Comparison of ENCODE assay signal across 24 cellular contexts in the genomic region with DNA sequence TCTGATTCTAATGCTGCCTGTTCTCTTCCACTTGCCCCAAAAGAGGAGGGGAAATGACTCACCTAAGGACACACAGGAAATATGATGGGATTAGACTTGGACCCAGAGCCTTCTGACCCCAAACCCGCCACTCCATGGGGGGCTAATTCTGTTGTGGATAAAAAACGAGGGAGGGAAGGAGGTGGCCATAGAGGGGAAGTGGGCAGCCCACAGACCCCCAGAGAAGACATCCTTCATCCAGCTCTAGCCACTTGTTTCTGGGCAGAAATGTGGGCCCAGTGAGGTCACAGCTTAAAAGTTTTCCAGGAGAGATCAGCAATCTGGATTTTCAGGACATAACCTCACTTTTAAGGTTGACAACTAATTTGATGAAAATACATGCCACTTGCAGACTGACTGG.
"Had no signal": no experiment of that assay in that cellular context is flagged by ENCODE, and none has a peak within 500 bp of the region (broad histone marks: within the 10 kb centered on the region; RNA-seq: fewer than 3 reads in every experiment).

No MANE protein-coding gene starts in this region.

- H3K4me3 ChIP-seq: dorsolateral prefrontal cortex, gastrocnemius medialis, left lung, lower lobe of right lung, pancreas, right lobe of liver, thoracic aorta, tibial nerve, upper lobe of right lung, vagina had no signal

- H3K36me3 Mint-ChIP-seq: natural killer cell; stimulated activated naive B cell treated with anti-CD40 and anti-IgM and Interleukin-4, amounts not matched to agents 10 μg/mL and 1 μg/mL and 100 μg/mL, for 72 hours had no signal

- H3K9me3 ChIP-seq: gastrocnemius medialis, left lung, lower lobe of right lung, pancreas, right lobe of liver, thoracic aorta, tibial nerve, upper lobe of right lung, vagina had no signal

- H3K4me1 ChIP-seq: left lung, lower lobe of right lung, right lobe of liver, upper lobe of right lung, vagina had no signal

- ATAC-seq: esophagus mucosa; gastrocnemius medialis; left lung; lower lobe of right lung; natural killer cell; right lobe of liver; stimulated activated naive B cell treated with anti-CD40 and anti-IgM and Interleukin-4, amounts not matched to agents 10 μg/mL and 1 μg/mL and 100 μg/mL, for 72 hours; upper lobe of right lung had no signal

- H3K36me3 ChIP-seq: gastrocnemius medialis, left lung, lower lobe of right lung, pancreas, right lobe of liver, thoracic aorta, tibial nerve, upper lobe of right lung, vagina had no signal

- H3K9me3 Mint-ChIP-seq: endodermal cell; natural killer cell; stimulated activated naive B cell treated with anti-CD40 and anti-IgM and Interleukin-4, amounts not matched to agents 10 μg/mL and 1 μg/mL and 100 μg/mL, for 72 hours; stimulated activated naive CD8-positive, alpha-beta T cell treated with anti-CD3 and anti-CD28 coated beads, Interleukin-15, Interleukin-2, amounts not matched to agents 100 ng/mL and 50 ng/mL, for 24 hours had no signal

- H3K27ac Mint-ChIP-seq: endodermal cell; natural killer cell; progenitor cell of endocrine pancreas; stimulated activated naive B cell treated with anti-CD40 and anti-IgM and Interleukin-4, amounts not matched to agents 10 μg/mL and 1 μg/mL and 100 μg/mL, for 72 hours; stimulated activated naive CD8-positive, alpha-beta T cell treated with anti-CD3 and anti-CD28 coated beads, Interleukin-15, Interleukin-2, amounts not matched to agents 100 ng/mL and 50 ng/mL, for 24 hours had no signal

- H3K27me3 ChIP-seq: gastrocnemius medialis, pancreas, right lobe of liver, tibial nerve, upper lobe of right lung, vagina had no signal

- DNase-seq: dorsolateral prefrontal cortex; effector CD8-positive, alpha-beta T cell; endodermal cell; foreskin fibroblast; gastrocnemius medialis; kidney; left lung; lower lobe of right lung; natural killer cell; occipital lobe; right lobe of liver; small intestine; stimulated activated CD4-positive, alpha-beta T cell treated with anti-CD3 and anti-CD28 coated beads, Interleukin-15, amount 100 ng/mL, for 24 hours; stimulated activated CD4-positive, alpha-beta T cell treated with anti-CD3 and anti-CD28 coated beads, Interleukin-2, amount 100 ng/mL, for 48 hours; stimulated activated naive B cell treated with anti-CD40 and anti-IgM and Interleukin-4, amounts not matched to agents 10 μg/mL and 1 μg/mL and 100 μg/mL, for 72 hours; upper lobe of right lung had no signal

- H3K4me1 Mint-ChIP-seq: endodermal cell; natural killer cell; stimulated activated naive B cell treated with anti-CD40 and anti-IgM and Interleukin-4, amounts not matched to agents 10 μg/mL and 1 μg/mL and 100 μg/mL, for 72 hours had no signal

- H3K27ac ChIP-seq: dorsolateral prefrontal cortex, epithelial cell of prostate, gastrocnemius medialis, left lung, lower lobe of right lung, right lobe of liver, thoracic aorta, tibial nerve, upper lobe of right lung, vagina had no signal

- H3K4me3 Mint-ChIP-seq: endodermal cell; natural killer cell; stimulated activated naive B cell treated with anti-CD40 and anti-IgM and Interleukin-4, amounts not matched to agents 10 μg/mL and 1 μg/mL and 100 μg/mL, for 72 hours; stimulated activated naive CD8-positive, alpha-beta T cell treated with anti-CD3 and anti-CD28 coated beads, Interleukin-15, Interleukin-2, amounts not matched to agents 100 ng/mL and 50 ng/mL, for 24 hours had no signal
